ENCODE assay signal across 19 cellular contexts in genomic region chr6:19866199-19866872, GRCh38. TPM values are rescaled to one million over a fixed set of nuclear protein-coding genes. Genes with fewer than 3 reads are reported as not detected.
A peak's percentile ranks its signal among the peaks of the same experiment; 100 is the strongest.
DNase-seq lines count a peak whose midpoint lies in the region; ATAC-seq lines count a peak whose summit lies in the region.
"Had no signal": no experiment of that assay in that cellular context is flagged by ENCODE, and none has a peak within 500 bp of the region (broad histone marks: within the 10 kb centered on the region; RNA-seq: fewer than 3 reads in every experiment).

No MANE protein-coding gene starts in this region.

- peak overlapping the region; percentile 25 for H3K27ac ChIP-seq in mesodermal cell (ENCODE audit: low read depth, low read length, severe bottlenecking)
- H3K27ac ChIP-seq: esophagus muscularis mucosa had no signal

- DNase-seq in DMS153 treated with DMSO at 0.1 percent for 48 hours (lab: John Stamatoyannopoulos, UW; ENCODE audit: unreplicated experiment) = peak; percentile 66
- peak; percentile 60 for DNase-seq in NCI-H1694 treated with DMSO at 0.1 percent for 48 hours (lab: John Stamatoyannopoulos, UW)
- peak; percentile 87 for DNase-seq in NCI-H82 treated with DMSO at 0.1 percent for 48 hours (lab: John Stamatoyannopoulos, UW; ENCODE audit: unreplicated experiment)
- DNase-seq in HCEC 1CT = no peak
- DNase-seq in GDM1 (lab: John Stamatoyannopoulos, UW) = no peak
- DNase-seq: activated B cell treated with CpG ODN at 0.5 μM for 24 hours; activated CD8-positive, alpha-beta T cell treated with anti-CD3 and anti-CD28 coated beads for 36 hours; activated naive CD8-positive, alpha-beta T cell treated with anti-CD3 and anti-CD28 coated beads, Interleukin-2, amount 10 ng/mL, durations not matched to agents 7 days and 5 days; activated T-cell treated with anti-CD3 and anti-CD28 coated beads, Interleukin-2, amount 50 U/mL, for 72 hours; AML-193; DMS53; natural killer cell; stimulated activated CD4-positive, alpha-beta T cell treated with anti-CD3 and anti-CD28 coated beads, Interleukin-12 subunit alpha, Interleukin-12 subunit beta, amount 100 ng/mL, for 4 hours; T-helper 17 cell had no signal

- no peaks in the 10 kb centered on the region for H3K9me3 ChIP-seq in mesodermal cell (ENCODE audit: control insufficient read depth, low read length)
- H3K9me3 ChIP-seq: esophagus muscularis mucosa had no signal

- peaks cover 12% of the 10 kb centered on the region for H3K4me1 ChIP-seq in mesodermal cell (ENCODE audit: control insufficient read depth, insufficient read depth, low read length, poor library complexity, severe bottlenecking)

- 96 to 97% methylated on average over 9 to 11 of the region's 17 CpGs for WGBS in mesodermal cell (ENCODE audit: insufficient coverage in 2 of 2), 2 experiments

- H3K4me3 ChIP-seq in mesodermal cell (ENCODE audit: extremely low read depth, insufficient read depth, low read length, poor library complexity, severe bottlenecking) = no peak overlapping the region
- H3K4me3 ChIP-seq: esophagus muscularis mucosa, K562 had no signal

- H3K36me3 ChIP-seq in mesodermal cell (ENCODE audit: control insufficient read depth, insufficient read depth, low read length) = no peaks in the 10 kb centered on the region
- H3K36me3 ChIP-seq: esophagus muscularis mucosa had no signal

- ATAC-seq in HG02623 (IDR thresholded peaks at IDR 0.05; ENCODE audit: unreplicated experiment) = no peak
- ATAC-seq: activated CD8-positive, alpha-beta T cell treated with anti-CD3 and anti-CD28 coated beads for 36 hours; activated T-cell treated with anti-CD3 and anti-CD28 coated beads, Interleukin-2, amount 50 U/mL, for 72 hours; K562; natural killer cell; stimulated activated effector memory CD8-positive, alpha-beta T cell treated with anti-CD3 and anti-CD28 coated beads, Interleukin-12 subunit alpha, Interleukin-12 subunit beta, amount 100 ng/mL, for 72 hours; T-helper 17 cell had no signal

RNA-seq across cellular contexts. Expression of gene ID4, which starts 29.2 kb away (rescaled TPM):
- 46.9 TPM for polyA plus RNA-seq in mesodermal cell (2013, experiment 1 of 2)
- polyA plus RNA-seq in mesodermal cell (2013, experiment 2 of 2) = 38.6 TPM
- polyA plus RNA-seq: K562 had no signal

Comparison
In these comparisons a context has a peak if more than half of its experiments do, and no peak if none do; other contexts are left out.
1. DNase-seq: peak in DMS153 treated with DMSO at 0.1 percent for 48 hours (single experiment), NCI-H1694 treated with DMSO at 0.1 percent for 48 hours (single experiment) and NCI-H82 treated with DMSO at 0.1 percent for 48 hours (single experiment); none in HCEC 1CT (single experiment) and GDM1 (single experiment).